Comparison of ENCODE assay signal across 1 cellular context in genomic region chr17:49358638-49359247, GRCh38.
TF ChIP-seq lines count a peak whose summit lies in the region.

No MANE protein-coding gene starts in this region.

TF ChIP-seq in endothelial cell of umbilical vein, 7 proteins besides CTCF, POLR2A, EP300 and RAD21 (continued from another document):
- TF ChIP-seq GATA2 (IDR thresholded peaks at IDR 0.05; ENCODE audit: insufficient read depth, insufficient read length, low read depth, low read length) (no peak), JUN (IDR thresholded peaks at IDR 0.05; ENCODE audit: borderline replicate concordance, insufficient read depth, insufficient read length, low read depth) (no peak)
TF ChIP-seq in endothelial cell of umbilical vein: peak in this region for 0.
